Comparison of ENCODE assay signal across 26 cellular contexts in the genomic region with DNA sequence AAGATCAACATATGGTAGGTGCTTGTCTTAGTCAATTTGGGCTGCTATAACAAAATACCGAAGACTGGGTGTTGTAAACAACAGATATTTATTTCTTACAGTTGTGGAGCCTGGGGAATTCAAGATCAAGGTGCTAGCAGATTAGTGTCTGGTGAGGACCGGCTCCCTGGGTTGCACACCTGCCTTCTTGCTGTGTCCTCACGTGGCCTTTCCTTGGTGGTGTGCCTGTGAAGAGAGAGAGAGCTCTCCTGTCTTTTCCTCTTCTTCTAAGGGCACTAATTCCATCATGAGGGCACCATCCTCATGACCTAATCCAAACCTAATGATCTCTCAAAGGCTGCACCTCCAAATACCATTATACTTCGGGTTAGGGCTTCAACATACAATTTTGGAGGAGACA.
"Had no signal": no experiment of that assay in that cellular context is flagged by ENCODE, and none has a peak within 500 bp of the region (broad histone marks: within the 10 kb centered on the region; RNA-seq: fewer than 3 reads in every experiment).

No MANE protein-coding gene starts in this region.

- H3K27ac ChIP-seq: left ventricle myocardium inferior, neutrophil, skin epidermis had no signal

- DNase-seq: activated CD4-positive, alpha-beta T cell treated with anti-CD3 and anti-CD28 coated beads for 36 hours; activated CD4-positive, alpha-beta T cell treated with anti-CD3 and anti-CD28 coated beads, Interleukin-2, amount 50 U/mL, for 48 hours; activated CD4-positive, CD25-positive, alpha-beta regulatory T cell; activated CD8-positive, alpha-beta memory T cell treated with anti-CD3 and anti-CD28 coated beads for 24 hours; activated effector memory CD4-positive, alpha-beta T cell treated with anti-CD3 and anti-CD28 coated beads, Interleukin-2, amount 50 U/mL, for 16 hours; activated naive CD4-positive, alpha-beta T cell treated with anti-CD3 and anti-CD28 coated beads, Interleukin-2, amount 10 ng/mL, durations not matched to agents 7 days and 5 days; amniotic stem cell; dorsolateral prefrontal cortex; effector memory CD4-positive, alpha-beta T cell; gastrocnemius medialis; glutamatergic neuron; left ventricle myocardium inferior; mucosa of descending colon; stimulated activated CD4-positive, alpha-beta T cell treated with anti-CD3 and anti-CD28 coated beads, Interleukin-12 subunit alpha, Interleukin-12 subunit beta, amount 100 ng/mL, for 4 hours; stimulated activated CD4-positive, alpha-beta T cell treated with anti-CD3 and anti-CD28 coated beads, Interleukin-4, amount 100 ng/mL, for 1 hour had no signal

- ATAC-seq: activated CD4-positive, alpha-beta T cell treated with anti-CD3 and anti-CD28 coated beads for 36 hours; gastrocnemius medialis; mucosa of descending colon; natural killer cell treated with Interleukin-12 subunit alpha and Interleukin-12 subunit beta and Interleukin-15 and Interleukin-18, amount 100 ng/mL, for 72 hours; sciatic nerve had no signal

- H3K4me3 ChIP-seq: dorsolateral prefrontal cortex, gastrocnemius medialis, left ventricle myocardium inferior, lung, mucosa of descending colon, skin epidermis had no signal

- H3K27ac Mint-ChIP-seq: activated CD4-positive, alpha-beta T cell treated with anti-CD3 and anti-CD28 coated beads for 36 hours; activated naive CD4-positive, alpha-beta T cell treated with anti-CD3 and anti-CD28 coated beads, Interleukin-2, amount 10 ng/mL, durations not matched to agents 7 days and 5 days; activated T-helper 1 cell treated with anti-CD3 and anti-CD28 coated beads, Interleukin-12 subunit alpha, Interleukin-12 subunit beta, Interleukin-2, Interleukin-4 antibody, amounts not matched to agents 30 ng/mL and 10 ng/mL and 1 ng/mL, durations not matched to agents 14 hours and 24 hours and 36 hours had no signal

- H3K9me3 Mint-ChIP-seq: natural killer cell treated with Interleukin-12 subunit alpha and Interleukin-12 subunit beta and Interleukin-15 and Interleukin-18, amount 100 ng/mL, for 72 hours; stimulated activated naive CD8-positive, alpha-beta T cell treated with anti-CD3 and anti-CD28 coated beads, Interleukin-15, Interleukin-2, amounts not matched to agents 100 ng/mL and 50 ng/mL, for 24 hours had no signal

- H3K36me3 Mint-ChIP-seq: activated naive CD4-positive, alpha-beta T cell treated with anti-CD3 and anti-CD28 coated beads, Interleukin-2, amount 10 ng/mL, durations not matched to agents 7 days and 5 days had no signal

- H3K27me3 Mint-ChIP-seq: central memory CD8-positive, alpha-beta T cell had no signal

- H3K36me3 ChIP-seq: gastrocnemius medialis, left ventricle myocardium inferior, neutrophil had no signal

- H3K4me3 Mint-ChIP-seq: activated CD4-positive, alpha-beta T cell treated with anti-CD3 and anti-CD28 coated beads for 36 hours; activated naive CD4-positive, alpha-beta T cell treated with anti-CD3 and anti-CD28 coated beads, Interleukin-2, amount 10 ng/mL, durations not matched to agents 7 days and 5 days; activated T-helper 1 cell treated with anti-CD3 and anti-CD28 coated beads, Interleukin-12 subunit alpha, Interleukin-12 subunit beta, Interleukin-2, Interleukin-4 antibody, amounts not matched to agents 30 ng/mL and 10 ng/mL and 1 ng/mL, durations not matched to agents 14 hours and 24 hours and 36 hours; central memory CD8-positive, alpha-beta T cell; natural killer cell treated with Interleukin-12 subunit alpha and Interleukin-12 subunit beta and Interleukin-15 and Interleukin-18, amount 100 ng/mL, for 72 hours; stimulated activated naive CD8-positive, alpha-beta T cell treated with anti-CD3 and anti-CD28 coated beads, Interleukin-15, Interleukin-2, amounts not matched to agents 100 ng/mL and 50 ng/mL, for 24 hours had no signal

- FAIRE-seq: bronchial epithelial cell, colon, islet of Langerhans had no signal

- H3K27me3 ChIP-seq: dorsolateral prefrontal cortex, gastrocnemius medialis had no signal

- H3K9me3 ChIP-seq: gastrocnemius medialis, mucosa of descending colon, neutrophil had no signal
